Comparison of ENCODE assay signal across 1 cellular context in the genomic region with DNA sequence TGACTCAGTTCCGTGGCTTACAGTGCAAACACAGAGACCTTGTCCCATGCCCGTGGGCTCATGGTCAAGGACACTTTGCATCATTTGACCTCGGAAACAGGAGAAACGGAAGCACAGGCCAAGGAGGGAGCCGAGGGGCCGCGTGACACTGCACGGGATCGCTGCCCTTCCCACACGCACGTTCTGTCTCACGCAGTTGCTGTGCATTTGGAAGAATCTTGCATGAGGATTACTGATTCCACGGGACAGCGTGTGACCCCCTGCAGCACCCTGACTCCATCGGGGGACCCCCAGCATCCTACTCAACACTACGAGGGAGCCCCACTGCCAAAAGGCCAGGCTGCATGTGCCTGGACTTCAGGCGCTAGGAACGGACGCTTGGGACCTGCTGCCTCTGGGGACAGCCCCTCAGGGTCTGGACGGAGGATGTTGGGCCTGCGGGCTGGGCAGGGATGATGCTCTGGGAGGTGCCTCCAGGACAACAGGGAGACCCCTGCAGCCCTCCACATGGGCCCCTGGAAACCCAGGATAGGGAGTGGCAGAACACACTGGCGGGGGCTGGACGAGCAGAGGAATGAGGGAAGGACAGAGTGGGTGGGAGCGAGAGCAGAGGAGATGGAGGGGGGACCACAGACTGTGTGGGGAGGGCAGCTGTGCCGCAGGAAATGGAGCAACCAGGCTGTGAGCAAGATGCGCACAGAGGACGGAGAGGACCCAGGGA.
A peak's percentile ranks its signal among the peaks of the same experiment; 100 is the strongest.
TF ChIP-seq lines count a peak whose summit lies in the region.

No MANE protein-coding gene starts in this region.

TF ChIP-seq in HepG2, 621 proteins besides CTCF, POLR2A, EP300 and RAD21 (continued from another document and continues in another):
- peak; percentile 94; the same call in 1 of the 2 replicates for TF ChIP-seq ZNF788 (CRISPR knock-in tag; IDR thresholded peaks at IDR 0.05; ENCODE audit: borderline replicate concordance)
- TF ChIP-seq RFX1 (IDR thresholded peaks at IDR 0.05) = no peak
- no peak for TF ChIP-seq ELF1 (CRISPR knock-in tag; IDR thresholded peaks at IDR 0.05)
- no peak for TF ChIP-seq MAZ (IDR thresholded peaks at IDR 0.05; ENCODE audit: borderline replicate concordance, low read depth, low read length)
- TF ChIP-seq MAZ (CRISPR knock-in tag; IDR thresholded peaks at IDR 0.05; ENCODE audit: low read depth) = no peak
- no peak for TF ChIP-seq PAF1 (CRISPR knock-in tag; IDR thresholded peaks at IDR 0.05)
- TF ChIP-seq, protein P1, sequence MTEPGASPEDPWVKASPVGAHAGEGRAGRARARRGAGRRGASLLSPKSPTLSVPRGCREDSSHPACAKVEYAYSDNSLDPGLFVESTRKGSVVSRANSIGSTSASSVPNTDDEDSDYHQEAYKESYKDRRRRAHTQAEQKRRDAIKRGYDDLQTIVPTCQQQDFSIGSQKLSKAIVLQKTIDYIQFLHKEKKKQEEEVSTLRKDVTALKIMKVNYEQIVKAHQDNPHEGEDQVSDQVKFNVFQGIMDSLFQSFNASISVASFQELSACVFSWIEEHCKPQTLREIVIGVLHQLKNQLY (CRISPR knock-in tag; IDR thresholded peaks at IDR 0.05) = peak; percentile 82; the same call in 1 of the 2 replicates
- no peak for TF ChIP-seq MATR3 (CRISPR knock-in tag; IDR thresholded peaks at IDR 0.05)
- no peak for TF ChIP-seq FLYWCH1 (CRISPR knock-in tag; IDR thresholded peaks at IDR 0.05)
- TF ChIP-seq HIVEP1 (CRISPR knock-in tag; IDR thresholded peaks at IDR 0.05) = peak; percentile 42; the same call in 1 of the 2 replicates
- TF ChIP-seq THAP11 (CRISPR knock-in tag; IDR thresholded peaks at IDR 0.05) = 0 out of 2 replicates have a peak, but pooled peaks have one; percentile 34
- 0 out of 2 replicates have a peak, but pooled peaks have one; percentile 21 for TF ChIP-seq NRL (CRISPR knock-in tag; IDR thresholded peaks at IDR 0.05; ENCODE audit: borderline replicate concordance)
- peak; percentile 71 for TF ChIP-seq BCL6 (CRISPR knock-in tag; IDR thresholded peaks at IDR 0.05)
- TF ChIP-seq ZNF101 (CRISPR knock-in tag; IDR thresholded peaks at IDR 0.05; ENCODE audit: borderline replicate concordance, low read depth) = no peak
- TF ChIP-seq, protein P2, sequence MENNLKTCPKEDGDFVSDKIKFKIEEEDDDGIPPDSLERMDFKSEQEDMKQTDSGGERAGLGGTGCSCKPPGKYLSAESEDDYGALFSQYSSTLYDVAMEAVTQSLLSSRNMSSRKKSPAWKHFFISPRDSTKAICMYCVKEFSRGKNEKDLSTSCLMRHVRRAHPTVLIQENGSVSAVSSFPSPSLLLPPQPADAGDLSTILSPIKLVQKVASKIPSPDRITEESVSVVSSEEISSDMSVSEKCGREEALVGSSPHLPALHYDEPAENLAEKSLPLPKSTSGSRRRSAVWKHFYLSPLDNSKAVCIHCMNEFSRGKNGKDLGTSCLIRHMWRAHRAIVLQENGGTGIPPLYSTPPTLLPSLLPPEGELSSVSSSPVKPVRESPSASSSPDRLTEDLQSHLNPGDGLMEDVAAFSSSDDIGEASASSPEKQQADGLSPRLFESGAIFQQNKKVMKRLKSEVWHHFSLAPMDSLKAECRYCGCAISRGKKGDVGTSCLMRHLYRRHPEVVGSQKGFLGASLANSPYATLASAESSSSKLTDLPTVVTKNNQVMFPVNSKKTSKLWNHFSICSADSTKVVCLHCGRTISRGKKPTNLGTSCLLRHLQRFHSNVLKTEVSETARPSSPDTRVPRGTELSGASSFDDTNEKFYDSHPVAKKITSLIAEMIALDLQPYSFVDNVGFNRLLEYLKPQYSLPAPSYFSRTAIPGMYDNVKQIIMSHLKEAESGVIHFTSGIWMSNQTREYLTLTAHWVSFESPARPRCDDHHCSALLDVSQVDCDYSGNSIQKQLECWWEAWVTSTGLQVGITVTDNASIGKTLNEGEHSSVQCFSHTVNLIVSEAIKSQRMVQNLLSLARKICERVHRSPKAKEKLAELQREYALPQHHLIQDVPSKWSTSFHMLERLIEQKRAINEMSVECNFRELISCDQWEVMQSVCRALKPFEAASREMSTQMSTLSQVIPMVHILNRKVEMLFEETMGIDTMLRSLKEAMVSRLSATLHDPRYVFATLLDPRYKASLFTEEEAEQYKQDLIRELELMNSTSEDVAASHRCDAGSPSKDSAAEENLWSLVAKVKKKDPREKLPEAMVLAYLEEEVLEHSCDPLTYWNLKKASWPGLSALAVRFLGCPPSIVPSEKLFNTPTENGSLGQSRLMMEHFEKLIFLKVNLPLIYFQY (CRISPR knock-in tag; IDR thresholded peaks at IDR 0.05; ENCODE audit: borderline replicate concordance) = peak; percentile 19; the same call in 1 of the 2 replicates
- TF ChIP-seq ZNF678 (CRISPR knock-in tag; IDR thresholded peaks at IDR 0.05) = 0 out of 2 replicates have a peak, but pooled peaks have one; percentile 60
- TF ChIP-seq PAX8 (CRISPR knock-in tag; IDR thresholded peaks at IDR 0.05; ENCODE audit: borderline replicate concordance) = no peak
- TF ChIP-seq, protein P3, sequence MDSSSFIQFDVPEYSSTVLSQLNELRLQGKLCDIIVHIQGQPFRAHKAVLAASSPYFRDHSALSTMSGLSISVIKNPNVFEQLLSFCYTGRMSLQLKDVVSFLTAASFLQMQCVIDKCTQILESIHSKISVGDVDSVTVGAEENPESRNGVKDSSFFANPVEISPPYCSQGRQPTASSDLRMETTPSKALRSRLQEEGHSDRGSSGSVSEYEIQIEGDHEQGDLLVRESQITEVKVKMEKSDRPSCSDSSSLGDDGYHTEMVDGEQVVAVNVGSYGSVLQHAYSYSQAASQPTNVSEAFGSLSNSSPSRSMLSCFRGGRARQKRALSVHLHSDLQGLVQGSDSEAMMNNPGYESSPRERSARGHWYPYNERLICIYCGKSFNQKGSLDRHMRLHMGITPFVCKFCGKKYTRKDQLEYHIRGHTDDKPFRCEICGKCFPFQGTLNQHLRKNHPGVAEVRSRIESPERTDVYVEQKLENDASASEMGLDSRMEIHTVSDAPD (CRISPR knock-in tag; IDR thresholded peaks at IDR 0.05) = no peak
- TF ChIP-seq ZSCAN29 (CRISPR knock-in tag; conservative IDR thresholded peaks at IDR 0.05) = peak; percentile 96
- TF ChIP-seq, protein P4, sequence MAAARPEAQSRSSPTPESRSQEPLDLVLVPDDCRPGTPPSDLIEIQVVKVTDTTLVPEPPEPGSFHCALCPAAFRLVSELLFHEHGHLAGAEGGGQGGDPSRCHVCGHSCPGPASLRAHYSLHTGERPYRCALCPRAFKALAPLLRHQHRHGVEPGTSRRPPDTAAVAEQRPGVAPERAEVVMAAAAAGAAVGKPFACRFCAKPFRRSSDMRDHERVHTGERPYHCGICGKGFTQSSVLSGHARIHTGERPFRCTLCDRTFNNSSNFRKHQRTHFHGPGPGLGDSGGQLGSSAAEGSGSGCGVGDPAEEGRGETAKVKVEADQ (CRISPR knock-in tag; IDR thresholded peaks at IDR 0.05; ENCODE audit: borderline replicate concordance) = 0 out of 2 replicates have a peak, but pooled peaks have one; percentile 66
- TF ChIP-seq, protein P5, sequence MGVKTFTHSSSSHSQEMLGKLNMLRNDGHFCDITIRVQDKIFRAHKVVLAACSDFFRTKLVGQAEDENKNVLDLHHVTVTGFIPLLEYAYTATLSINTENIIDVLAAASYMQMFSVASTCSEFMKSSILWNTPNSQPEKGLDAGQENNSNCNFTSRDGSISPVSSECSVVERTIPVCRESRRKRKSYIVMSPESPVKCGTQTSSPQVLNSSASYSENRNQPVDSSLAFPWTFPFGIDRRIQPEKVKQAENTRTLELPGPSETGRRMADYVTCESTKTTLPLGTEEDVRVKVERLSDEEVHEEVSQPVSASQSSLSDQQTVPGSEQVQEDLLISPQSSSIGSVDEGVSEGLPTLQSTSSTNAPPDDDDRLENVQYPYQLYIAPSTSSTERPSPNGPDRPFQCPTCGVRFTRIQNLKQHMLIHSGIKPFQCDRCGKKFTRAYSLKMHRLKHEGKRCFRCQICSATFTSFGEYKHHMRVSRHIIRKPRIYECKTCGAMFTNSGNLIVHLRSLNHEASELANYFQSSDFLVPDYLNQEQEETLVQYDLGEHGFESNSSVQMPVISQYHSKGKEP (CRISPR knock-in tag; IDR thresholded peaks at IDR 0.05) = no peak
- TF ChIP-seq TOPORS (CRISPR knock-in tag; IDR thresholded peaks at IDR 0.05) = no peak
- TF ChIP-seq NBN (conservative IDR thresholded peaks at IDR 0.05) = no peak
- peak; percentile 37; the same call in 1 of the 2 replicates for TF ChIP-seq TCF7 (IDR thresholded peaks at IDR 0.05; ENCODE audit: low read depth)
- TF ChIP-seq, protein P6, sequence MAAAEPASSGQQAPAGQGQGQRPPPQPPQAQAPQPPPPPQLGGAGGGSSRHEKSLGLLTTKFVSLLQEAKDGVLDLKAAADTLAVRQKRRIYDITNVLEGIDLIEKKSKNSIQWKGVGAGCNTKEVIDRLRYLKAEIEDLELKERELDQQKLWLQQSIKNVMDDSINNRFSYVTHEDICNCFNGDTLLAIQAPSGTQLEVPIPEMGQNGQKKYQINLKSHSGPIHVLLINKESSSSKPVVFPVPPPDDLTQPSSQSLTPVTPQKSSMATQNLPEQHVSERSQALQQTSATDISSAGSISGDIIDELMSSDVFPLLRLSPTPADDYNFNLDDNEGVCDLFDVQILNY (CRISPR knock-in tag; conservative IDR thresholded peaks at IDR 0.05) = no peak
- peak; percentile 72; the same call in 1 of the 2 replicates for TF ChIP-seq RXRB (CRISPR knock-in tag; IDR thresholded peaks at IDR 0.05; ENCODE audit: borderline replicate concordance)
- TF ChIP-seq ZNF607 (CRISPR knock-in tag; IDR thresholded peaks at IDR 0.05; ENCODE audit: borderline replicate concordance) = peak; percentile 78; the same call in 1 of the 2 replicates
- no peak for TF ChIP-seq ZNF367 (CRISPR knock-in tag; IDR thresholded peaks at IDR 0.05; ENCODE audit: borderline replicate concordance)
- TF ChIP-seq, protein P7, sequence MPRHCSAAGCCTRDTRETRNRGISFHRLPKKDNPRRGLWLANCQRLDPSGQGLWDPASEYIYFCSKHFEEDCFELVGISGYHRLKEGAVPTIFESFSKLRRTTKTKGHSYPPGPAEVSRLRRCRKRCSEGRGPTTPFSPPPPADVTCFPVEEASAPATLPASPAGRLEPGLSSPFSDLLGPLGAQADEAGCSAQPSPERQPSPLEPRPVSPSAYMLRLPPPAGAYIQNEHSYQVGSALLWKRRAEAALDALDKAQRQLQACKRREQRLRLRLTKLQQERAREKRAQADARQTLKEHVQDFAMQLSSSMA (CRISPR knock-in tag; IDR thresholded peaks at IDR 0.05) = no peak
- TF ChIP-seq LCORL (IDR thresholded peaks at IDR 0.05) = no peak
- TF ChIP-seq LCORL (CRISPR knock-in tag; IDR thresholded peaks at IDR 0.05) = peak; percentile 89; the same call in 1 of the 2 replicates
- TF ChIP-seq ZNF335 (CRISPR knock-in tag; IDR thresholded peaks at IDR 0.05) = no peak
- TF ChIP-seq, protein P8, sequence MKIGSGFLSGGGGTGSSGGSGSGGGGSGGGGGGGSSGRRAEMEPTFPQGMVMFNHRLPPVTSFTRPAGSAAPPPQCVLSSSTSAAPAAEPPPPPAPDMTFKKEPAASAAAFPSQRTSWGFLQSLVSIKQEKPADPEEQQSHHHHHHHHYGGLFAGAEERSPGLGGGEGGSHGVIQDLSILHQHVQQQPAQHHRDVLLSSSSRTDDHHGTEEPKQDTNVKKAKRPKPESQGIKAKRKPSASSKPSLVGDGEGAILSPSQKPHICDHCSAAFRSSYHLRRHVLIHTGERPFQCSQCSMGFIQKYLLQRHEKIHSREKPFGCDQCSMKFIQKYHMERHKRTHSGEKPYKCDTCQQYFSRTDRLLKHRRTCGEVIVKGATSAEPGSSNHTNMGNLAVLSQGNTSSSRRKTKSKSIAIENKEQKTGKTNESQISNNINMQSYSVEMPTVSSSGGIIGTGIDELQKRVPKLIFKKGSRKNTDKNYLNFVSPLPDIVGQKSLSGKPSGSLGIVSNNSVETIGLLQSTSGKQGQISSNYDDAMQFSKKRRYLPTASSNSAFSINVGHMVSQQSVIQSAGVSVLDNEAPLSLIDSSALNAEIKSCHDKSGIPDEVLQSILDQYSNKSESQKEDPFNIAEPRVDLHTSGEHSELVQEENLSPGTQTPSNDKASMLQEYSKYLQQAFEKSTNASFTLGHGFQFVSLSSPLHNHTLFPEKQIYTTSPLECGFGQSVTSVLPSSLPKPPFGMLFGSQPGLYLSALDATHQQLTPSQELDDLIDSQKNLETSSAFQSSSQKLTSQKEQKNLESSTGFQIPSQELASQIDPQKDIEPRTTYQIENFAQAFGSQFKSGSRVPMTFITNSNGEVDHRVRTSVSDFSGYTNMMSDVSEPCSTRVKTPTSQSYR (CRISPR knock-in tag; IDR thresholded peaks at IDR 0.05; ENCODE audit: borderline replicate concordance) = no peak
- TF ChIP-seq GATAD2A (CRISPR knock-in tag; IDR thresholded peaks at IDR 0.05) = peak; percentile 87
- no peak for TF ChIP-seq ZMYM3 (CRISPR knock-in tag; IDR thresholded peaks at IDR 0.05)
- peak; percentile 59; the same call in 1 of the 2 replicates for TF ChIP-seq ZNF546 (CRISPR knock-in tag; conservative IDR thresholded peaks at IDR 0.05)
- TF ChIP-seq ZFP1 (CRISPR knock-in tag; IDR thresholded peaks at IDR 0.05) = no peak
- no peak for TF ChIP-seq NFYB (CRISPR knock-in tag; IDR thresholded peaks at IDR 0.05)
- no peak for TF ChIP-seq ARNT (IDR thresholded peaks at IDR 0.05)
- no peak for TF ChIP-seq MIER2 (CRISPR knock-in tag; IDR thresholded peaks at IDR 0.05)
- 0 out of 2 replicates have a peak, but pooled peaks have one; percentile 17 for TF ChIP-seq ZNF296 (CRISPR knock-in tag; conservative IDR thresholded peaks at IDR 0.05)
- TF ChIP-seq ZNF337 (CRISPR knock-in tag; IDR thresholded peaks at IDR 0.05; ENCODE audit: borderline replicate concordance, low read depth) = no peak
- TF ChIP-seq TEAD3 (CRISPR knock-in tag; optimal IDR thresholded peaks at IDR 0.05; ENCODE audit: borderline replicate concordance) = peak; percentile 31
- no peak for TF ChIP-seq ZNF253 (CRISPR knock-in tag; IDR thresholded peaks at IDR 0.05; ENCODE audit: borderline replicate concordance)
- TF ChIP-seq, protein P9, sequence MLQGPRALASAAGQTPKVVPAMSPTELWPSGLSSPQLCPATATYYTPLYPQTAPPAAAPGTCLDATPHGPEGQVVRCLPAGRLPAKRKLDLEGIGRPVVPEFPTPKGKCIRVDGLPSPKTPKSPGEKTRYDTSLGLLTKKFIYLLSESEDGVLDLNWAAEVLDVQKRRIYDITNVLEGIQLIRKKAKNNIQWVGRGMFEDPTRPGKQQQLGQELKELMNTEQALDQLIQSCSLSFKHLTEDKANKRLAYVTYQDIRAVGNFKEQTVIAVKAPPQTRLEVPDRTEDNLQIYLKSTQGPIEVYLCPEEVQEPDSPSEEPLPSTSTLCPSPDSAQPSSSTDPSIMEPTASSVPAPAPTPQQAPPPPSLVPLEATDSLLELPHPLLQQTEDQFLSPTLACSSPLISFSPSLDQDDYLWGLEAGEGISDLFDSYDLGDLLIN (CRISPR knock-in tag; IDR thresholded peaks at IDR 0.05; ENCODE audit: borderline replicate concordance) = no peak
- TF ChIP-seq, protein P10, sequence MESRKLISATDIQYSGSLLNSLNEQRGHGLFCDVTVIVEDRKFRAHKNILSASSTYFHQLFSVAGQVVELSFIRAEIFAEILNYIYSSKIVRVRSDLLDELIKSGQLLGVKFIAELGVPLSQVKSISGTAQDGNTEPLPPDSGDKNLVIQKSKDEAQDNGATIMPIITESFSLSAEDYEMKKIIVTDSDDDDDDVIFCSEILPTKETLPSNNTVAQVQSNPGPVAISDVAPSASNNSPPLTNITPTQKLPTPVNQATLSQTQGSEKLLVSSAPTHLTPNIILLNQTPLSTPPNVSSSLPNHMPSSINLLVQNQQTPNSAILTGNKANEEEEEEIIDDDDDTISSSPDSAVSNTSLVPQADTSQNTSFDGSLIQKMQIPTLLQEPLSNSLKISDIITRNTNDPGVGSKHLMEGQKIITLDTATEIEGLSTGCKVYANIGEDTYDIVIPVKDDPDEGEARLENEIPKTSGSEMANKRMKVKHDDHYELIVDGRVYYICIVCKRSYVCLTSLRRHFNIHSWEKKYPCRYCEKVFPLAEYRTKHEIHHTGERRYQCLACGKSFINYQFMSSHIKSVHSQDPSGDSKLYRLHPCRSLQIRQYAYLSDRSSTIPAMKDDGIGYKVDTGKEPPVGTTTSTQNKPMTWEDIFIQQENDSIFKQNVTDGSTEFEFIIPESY (CRISPR knock-in tag; IDR thresholded peaks at IDR 0.05) = peak; percentile 38; the same call in 1 of the 2 replicates
- peak; percentile 95 for TF ChIP-seq RARA (CRISPR knock-in tag; IDR thresholded peaks at IDR 0.05)
- TF ChIP-seq KLF12 (CRISPR knock-in tag; IDR thresholded peaks at IDR 0.05; ENCODE audit: borderline replicate concordance) = no peak
